ENCODE assay signal across 8 cellular contexts in genomic region chr20:53621482-53622246, GRCh38. TPM values are rescaled to one million over a fixed set of nuclear protein-coding genes. Genes with fewer than 3 reads are reported as not detected.
A peak's percentile ranks its signal among the peaks of the same experiment; 100 is the strongest.
DNase-seq lines count a peak whose midpoint lies in the region; ATAC-seq and TF ChIP-seq lines count a peak whose summit lies in the region.

No MANE protein-coding gene starts in this region.

- no peaks in the 10 kb centered on the region for H3K36me3 Mint-ChIP-seq in nephron progenitor cell (ENCODE audit: low read depth)

- H3K4me3 Mint-ChIP-seq in nephron progenitor cell: no peak overlapping the region

- H3K4me1 Mint-ChIP-seq in nephron progenitor cell: peaks cover 36% of the 10 kb centered on the region

- in situ Hi-C loops in Caki2 (cut with HindIII; ENCODE audit: low pct_unique_long_range_greater_than_20kb, low sequenced_read_pairs): no loop called here

- no peak for TF ChIP-seq CTCF in nephron progenitor cell (IDR thresholded peaks at IDR 0.05)

- H3K27ac Mint-ChIP-seq in nephron progenitor cell: peak overlapping the region; percentile 80

- peak; percentile 22 for TF ChIP-seq POLR2A in erythroblast (IDR thresholded peaks at IDR 0.05; ENCODE audit: low read length)

- H3K27me3 Mint-ChIP-seq in nephron progenitor cell (ENCODE audit: low read depth, poor library complexity): no peaks in the 10 kb centered on the region

- no peak for ATAC-seq in HG03280 (IDR thresholded peaks at IDR 0.05; ENCODE audit: unreplicated experiment)
- ATAC-seq in HG02763 (IDR thresholded peaks at IDR 0.05; ENCODE audit: unreplicated experiment): no peak
- ATAC-seq in HG03439 (IDR thresholded peaks at IDR 0.05; ENCODE audit: unreplicated experiment): no peak

- H3K9me3 Mint-ChIP-seq in nephron progenitor cell: no peaks in the 10 kb centered on the region

- DNase-seq in Caki2 (ENCODE audit: low read depth): peak; percentile 100
- DNase-seq in HT-29 (ENCODE audit: low spot score): peak; percentile 93
- peak; percentile 88 for DNase-seq in T1000 (lab: John Stamatoyannopoulos, UW)
- peak; percentile 86 to 89 for DNase-seq in erythroblast (lab: John Stamatoyannopoulos, UW)
- DNase-seq in nephron progenitor cell: no peak

RNA-seq across cellular contexts. Expression of gene ZNF217, which starts 28.0 kb away (rescaled TPM):
- 21.4 and 25.0 TPM in 2 replicates for total RNA-seq in Caki2 (2014; rRNA removed; shearing (Covaris generic); ENCODE audit: low replicate concordance)
- 16.9 and 19.2 TPM in 2 replicates for total RNA-seq in HT-29 (2014; rRNA removed; shearing (Covaris generic))
